In the genomic region with DNA sequence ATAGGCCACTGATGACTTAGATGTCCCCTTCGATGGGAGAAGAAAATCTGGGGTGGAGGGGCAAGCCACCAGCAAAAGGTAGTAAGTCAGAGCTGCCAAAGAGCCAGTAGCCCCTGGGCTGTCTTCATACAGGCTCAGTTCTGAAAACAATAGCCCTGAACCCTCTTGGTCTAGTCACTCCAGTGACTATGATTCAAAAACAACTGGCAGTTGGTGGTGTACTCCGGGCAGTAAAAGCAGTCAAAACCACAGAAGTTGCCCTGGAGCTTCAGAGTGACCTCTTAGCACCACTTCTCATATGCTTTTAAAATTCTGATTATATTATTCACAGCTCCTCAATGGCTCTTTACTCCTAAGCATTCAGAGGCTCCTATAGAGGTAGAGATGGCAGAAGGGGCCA, we compare ENCODE assay signal across 1 cellular context.
TF ChIP-seq lines count a peak whose summit lies in the region.

No MANE protein-coding gene starts in this region.

TF ChIP-seq in IMR-90, 13 proteins besides CTCF, POLR2A, EP300 and RAD21 (continued from another document):
- TF ChIP-seq, protein P1, sequence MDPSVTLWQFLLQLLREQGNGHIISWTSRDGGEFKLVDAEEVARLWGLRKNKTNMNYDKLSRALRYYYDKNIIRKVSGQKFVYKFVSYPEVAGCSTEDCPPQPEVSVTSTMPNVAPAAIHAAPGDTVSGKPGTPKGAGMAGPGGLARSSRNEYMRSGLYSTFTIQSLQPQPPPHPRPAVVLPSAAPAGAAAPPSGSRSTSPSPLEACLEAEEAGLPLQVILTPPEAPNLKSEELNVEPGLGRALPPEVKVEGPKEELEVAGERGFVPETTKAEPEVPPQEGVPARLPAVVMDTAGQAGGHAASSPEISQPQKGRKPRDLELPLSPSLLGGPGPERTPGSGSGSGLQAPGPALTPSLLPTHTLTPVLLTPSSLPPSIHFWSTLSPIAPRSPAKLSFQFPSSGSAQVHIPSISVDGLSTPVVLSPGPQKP (IDR thresholded peaks at IDR 0.05; ENCODE audit: borderline replicate concordance, low read depth, low read length) = no peak
- TF ChIP-seq RFX5 (IDR thresholded peaks at IDR 0.05; ENCODE audit: low read depth, low read length) (no peak), FOS (IDR thresholded peaks at IDR 0.05; ENCODE audit: low read depth, low read length) (no peak)
TF ChIP-seq in IMR-90: peak in this region for 0.
